ENCODE assay signal across 1 cellular context in the genomic region with DNA sequence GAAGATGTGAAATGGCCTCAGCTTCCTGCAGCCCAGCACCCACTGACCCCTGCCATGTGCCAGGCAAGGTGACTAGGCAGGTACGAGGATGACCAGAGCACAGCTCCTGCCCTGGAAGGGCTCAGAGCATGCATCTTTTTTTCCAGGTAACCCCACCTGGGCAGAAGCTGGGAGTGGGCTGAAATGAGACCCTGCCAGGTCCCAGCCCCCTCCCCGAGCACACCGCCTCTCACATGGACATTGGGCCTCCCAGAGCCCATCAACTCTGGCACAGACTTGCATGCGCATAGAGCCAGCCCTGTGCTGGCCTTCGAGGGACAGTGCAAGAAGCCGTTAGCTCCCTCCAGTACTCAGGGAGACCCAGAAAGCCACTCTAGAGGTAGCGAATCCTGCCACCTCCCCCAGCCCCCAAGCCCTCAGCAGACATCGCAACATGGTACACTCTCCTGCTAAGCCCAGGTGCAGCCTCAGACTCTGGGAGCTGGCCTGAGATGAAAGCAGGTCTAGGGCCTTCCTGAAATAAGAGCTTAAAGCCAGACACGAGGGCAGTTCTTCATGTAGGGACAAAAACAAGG.
TF ChIP-seq lines count a peak whose summit lies in the region.

No MANE protein-coding gene starts in this region.

TF ChIP-seq in HepG2, 621 proteins besides CTCF, POLR2A, EP300 and RAD21:
- no peak for TF ChIP-seq PCBP1 (IDR thresholded peaks at IDR 0.05; ENCODE audit: borderline replicate concordance, low read depth, low read length)
- TF ChIP-seq ZNF776 (CRISPR knock-in tag; IDR thresholded peaks at IDR 0.05): no peak
